8 cellular contexts compared by ENCODE assay signal in the genomic region with DNA sequence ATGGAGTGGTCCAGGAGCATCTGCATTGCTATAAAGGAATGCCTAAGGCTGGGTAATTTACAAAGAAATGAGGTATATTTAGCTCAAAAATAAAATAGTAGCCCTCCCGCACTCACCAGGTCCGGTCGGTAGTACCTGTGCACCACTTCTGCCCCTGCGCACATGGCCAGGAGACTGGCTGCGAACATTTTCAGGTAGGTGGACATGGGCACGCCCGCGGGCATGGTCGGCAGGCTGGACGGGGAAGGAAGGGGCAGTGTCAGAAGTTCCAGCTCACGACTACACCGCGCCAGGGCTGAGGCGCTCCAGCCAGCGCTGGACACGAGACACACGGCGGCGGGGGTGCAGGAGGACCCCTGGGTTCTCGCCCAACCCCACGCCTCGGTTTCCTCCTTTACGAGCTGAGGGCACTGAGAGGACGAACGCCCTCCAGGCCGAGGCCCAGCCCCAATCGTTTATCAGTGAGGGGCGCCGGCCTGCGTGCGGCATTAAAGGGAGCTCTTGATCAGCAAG. TPM values are rescaled to one million over a fixed set of nuclear protein-coding genes. Genes with fewer than 3 reads are reported as not detected.
DNase-seq lines count a peak whose midpoint lies in the region; ATAC-seq and TF ChIP-seq lines count a peak whose summit lies in the region.

No MANE protein-coding gene starts in this region.

- peak overlapping the region; percentile 94 for H3K27ac Mint-ChIP-seq in activated CD4-positive, alpha-beta memory T cell treated with anti-CD3 and anti-CD28 coated beads for 36 hours

- H3K27ac ChIP-seq in ACC112 (ENCODE audit: low read depth, low read length), result peak overlapping the region; percentile 90
- H3K27ac ChIP-seq in psoas muscle, result peak overlapping the region; percentile 91

- no peaks in the 10 kb centered on the region for H3K9me3 Mint-ChIP-seq in activated CD4-positive, alpha-beta memory T cell treated with anti-CD3 and anti-CD28 coated beads for 36 hours

- CTCF ChIA-PET in activated CD4-positive, alpha-beta memory T cell treated with anti-CD3 and anti-CD28 coated beads for 36 hours (lab: Charles Lee), result interaction anchor here (0.9 to 1.5 kb wide), 4 partner anchors 9 to 330 kb away, joined by 3 to 4 read pairs (median 4); a partner anchor contains a TSS

- DNase-seq in activated CD4-positive, alpha-beta memory T cell treated with anti-CD3 and anti-CD28 coated beads for 36 hours, result no peak
- DNase-seq in Right ventricle myocardium superior (no peak), psoas muscle (no peak), iPS-NIHi7 (ENCODE audit: extremely low spot score) (no peak)
- no peak for DNase-seq in stimulated activated CD4-positive, alpha-beta T cell treated with anti-CD3 and anti-CD28 coated beads, Interleukin-12 subunit alpha, Interleukin-12 subunit beta, amount 100 ng/mL, for 4 hours

- POLR2A ChIA-PET in activated CD4-positive, alpha-beta memory T cell treated with anti-CD3 and anti-CD28 coated beads for 36 hours (lab: Charles Lee), result interaction anchor here (0.6 to 2.7 kb wide), 10 partner anchors 9 to 182 kb away, joined by 3 to 72 read pairs (median 4); a partner anchor contains a TSS

- 0% methylated on average over 25 to 31 of the region's 31 CpGs for WGBS in psoas muscle, 3 donors

- no peaks in the 10 kb centered on the region for H3K27me3 Mint-ChIP-seq in activated CD4-positive, alpha-beta memory T cell treated with anti-CD3 and anti-CD28 coated beads for 36 hours

- H3K36me3 ChIP-seq in ACC112 (ENCODE audit: insufficient read depth, low read length) (peaks cover 11% of the 10 kb centered on the region; the same call in 1 of the 2 replicates), psoas muscle (ENCODE audit: insufficient read depth in 1 of 2, low read depth in 1 of 2) (peaks cover 6 to 33% of the 10 kb centered on the region in 2 donors)

- H3K79me2 ChIP-seq in ACC112 (ENCODE audit: control insufficient read depth, insufficient read depth, low read length, unreplicated experiment), result peaks cover 27% of the 10 kb centered on the region

- H3K9me3 ChIP-seq in psoas muscle, result no peaks in the 10 kb centered on the region

- peak overlapping the region; percentile 97 for H3K4me3 Mint-ChIP-seq in activated CD4-positive, alpha-beta memory T cell treated with anti-CD3 and anti-CD28 coated beads for 36 hours

- no peaks in the 10 kb centered on the region for H3K27me3 ChIP-seq in ACC112 (ENCODE audit: insufficient read depth, low read length)
- H3K27me3 ChIP-seq in psoas muscle (ENCODE audit: insufficient read depth in 3 of 3, low read length in 2 of 3), result no peaks in the 10 kb centered on the region

- peak overlapping the region; percentile 89 for H2AFZ ChIP-seq in ACC112 (ENCODE audit: low read length, unreplicated experiment)

- H3K4me1 ChIP-seq in ACC112 (ENCODE audit: control insufficient read depth, insufficient read depth, low read length, unreplicated experiment) (peaks cover 14% of the 10 kb centered on the region), psoas muscle (peaks cover 20% of the 10 kb centered on the region)

- intact Hi-C loops in activated CD4-positive, alpha-beta memory T cell treated with anti-CD3 and anti-CD28 coated beads for 36 hours (cut with micrococcal nuclease), result loop anchor here (1.0 to 5.0 kb wide), 6 partner anchors 9 to 1894 kb away; a partner anchor contains a TSS
- intact Hi-C loops in Right ventricle myocardium superior (cut with DNase I) (no loop called here), psoas muscle (cut with DNase I) (loop anchor here (1.0 to 10.0 kb wide), 3 partner anchors 9 to 348 kb away; a partner anchor contains a TSS)

- ATAC-seq in GM18868 (IDR thresholded peaks at IDR 0.05; ENCODE audit: unreplicated experiment), result peak; percentile 17
- peak; percentile 11 for ATAC-seq in HG03159 (IDR thresholded peaks at IDR 0.05; ENCODE audit: unreplicated experiment)
- ATAC-seq in Right ventricle myocardium superior (ENCODE audit: poor library complexity), result peak; percentile 54
- peak; percentile 37 to 58 (median 48) for ATAC-seq in psoas muscle

- H3K4me3 ChIP-seq in ACC112 (ENCODE audit: low read depth, low read length), result peak overlapping the region; percentile 91
- H3K4me3 ChIP-seq in psoas muscle, result peak overlapping the region; percentile 99

- H3K4me1 Mint-ChIP-seq in activated CD4-positive, alpha-beta memory T cell treated with anti-CD3 and anti-CD28 coated beads for 36 hours (ENCODE audit: low read depth), result peaks cover 38% of the 10 kb centered on the region

- no peak for TF ChIP-seq CTCF in psoas muscle (IDR thresholded peaks at IDR 0.05)

- H3K36me3 Mint-ChIP-seq in activated CD4-positive, alpha-beta memory T cell treated with anti-CD3 and anti-CD28 coated beads for 36 hours, result peaks cover 23% of the 10 kb centered on the region

RNA-seq across cellular contexts. Expression of a gene that starts 9.1 kb away (rescaled TPM):
- 10 to 100 TPM; 29.1 to 29.7 TPM for total RNA-seq in activated CD4-positive, alpha-beta memory T cell treated with anti-CD3 and anti-CD28 coated beads for 36 hours
- 10.2 TPM for total RNA-seq in Right ventricle myocardium superior
- total RNA-seq in psoas muscle, result 10 to 100 TPM in 3 of 4 donors, 1 to 10 TPM in 1; 5.5 to 15.5 (median 11.8) TPM
- 10 to 100 TPM in 1 of 3 donors, 1 to 10 TPM in 2; 6.6 to 11.2 (median 9.9) TPM for polyA plus RNA-seq in psoas muscle

RNA-seq across cellular contexts. Expression of a gene that starts 26.4 kb away (rescaled TPM):
- total RNA-seq in activated CD4-positive, alpha-beta memory T cell treated with anti-CD3 and anti-CD28 coated beads for 36 hours, result 100 to 1,000 TPM; 452 to 453 TPM
- total RNA-seq in Right ventricle myocardium superior, result 353 TPM
- 100 to 1,000 TPM in 3 of 4 donors, 10 to 100 TPM in 1; 85.7 to 137 (median 126) TPM for total RNA-seq in psoas muscle
- polyA plus RNA-seq in psoas muscle, result 100 to 1,000 TPM; 118 to 238 (median 129) TPM
